In the genomic region with DNA sequence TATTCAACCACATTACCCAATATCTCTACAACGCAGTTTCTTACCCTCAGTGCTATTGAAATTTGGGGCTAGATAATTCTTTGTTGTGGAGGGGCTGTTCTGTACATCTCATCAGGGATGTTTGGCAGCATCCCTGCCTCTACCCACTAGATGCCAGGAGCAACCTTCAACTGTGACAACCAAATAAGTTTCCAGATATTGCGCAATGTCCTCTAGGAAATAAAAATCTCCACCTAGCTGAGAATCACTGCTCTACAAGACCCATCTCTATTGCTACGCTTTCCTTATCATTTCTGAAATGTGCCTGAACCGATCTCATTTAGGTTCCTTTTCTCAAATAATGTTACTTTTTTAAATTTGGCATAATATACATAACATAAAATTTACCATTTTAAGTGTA, we compare ENCODE assay signal across 3 cellular contexts.
TF ChIP-seq lines count a peak whose summit lies in the region.

No MANE protein-coding gene starts in this region.

TF ChIP-seq in A549, 52 proteins besides CTCF, POLR2A, EP300 and RAD21 (continued from another document):
- TF ChIP-seq HOXB13 (CRISPR knock-in tag; IDR thresholded peaks at IDR 0.05; ENCODE audit: low read depth) (no peak), CEBPB (IDR thresholded peaks at IDR 0.05) (peak; percentile 92 to 94; a peak in 3 of 4 replicates), NPAS2 (CRISPR knock-in tag; IDR thresholded peaks at IDR 0.05; ENCODE audit: borderline replicate concordance) (no peak), RARB (CRISPR knock-in tag; IDR thresholded peaks at IDR 0.05) (no peak)
TF ChIP-seq in A549: peak in this region for 1.

TF ChIP-seq in HCT116, 20 proteins besides CTCF, POLR2A, EP300 and RAD21 (continued from another document):
- TF ChIP-seq, protein P1, sequence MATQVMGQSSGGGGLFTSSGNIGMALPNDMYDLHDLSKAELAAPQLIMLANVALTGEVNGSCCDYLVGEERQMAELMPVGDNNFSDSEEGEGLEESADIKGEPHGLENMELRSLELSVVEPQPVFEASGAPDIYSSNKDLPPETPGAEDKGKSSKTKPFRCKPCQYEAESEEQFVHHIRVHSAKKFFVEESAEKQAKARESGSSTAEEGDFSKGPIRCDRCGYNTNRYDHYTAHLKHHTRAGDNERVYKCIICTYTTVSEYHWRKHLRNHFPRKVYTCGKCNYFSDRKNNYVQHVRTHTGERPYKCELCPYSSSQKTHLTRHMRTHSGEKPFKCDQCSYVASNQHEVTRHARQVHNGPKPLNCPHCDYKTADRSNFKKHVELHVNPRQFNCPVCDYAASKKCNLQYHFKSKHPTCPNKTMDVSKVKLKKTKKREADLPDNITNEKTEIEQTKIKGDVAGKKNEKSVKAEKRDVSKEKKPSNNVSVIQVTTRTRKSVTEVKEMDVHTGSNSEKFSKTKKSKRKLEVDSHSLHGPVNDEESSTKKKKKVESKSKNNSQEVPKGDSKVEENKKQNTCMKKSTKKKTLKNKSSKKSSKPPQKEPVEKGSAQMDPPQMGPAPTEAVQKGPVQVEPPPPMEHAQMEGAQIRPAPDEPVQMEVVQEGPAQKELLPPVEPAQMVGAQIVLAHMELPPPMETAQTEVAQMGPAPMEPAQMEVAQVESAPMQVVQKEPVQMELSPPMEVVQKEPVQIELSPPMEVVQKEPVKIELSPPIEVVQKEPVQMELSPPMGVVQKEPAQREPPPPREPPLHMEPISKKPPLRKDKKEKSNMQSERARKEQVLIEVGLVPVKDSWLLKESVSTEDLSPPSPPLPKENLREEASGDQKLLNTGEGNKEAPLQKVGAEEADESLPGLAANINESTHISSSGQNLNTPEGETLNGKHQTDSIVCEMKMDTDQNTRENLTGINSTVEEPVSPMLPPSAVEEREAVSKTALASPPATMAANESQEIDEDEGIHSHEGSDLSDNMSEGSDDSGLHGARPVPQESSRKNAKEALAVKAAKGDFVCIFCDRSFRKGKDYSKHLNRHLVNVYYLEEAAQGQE (IDR thresholded peaks at IDR 0.05; ENCODE audit: low read depth): no peak

TF ChIP-seq in Ishikawa, 13 proteins besides CTCF, POLR2A, EP300 and RAD21 (continued from another document):
- TF ChIP-seq, protein P1 (IDR thresholded peaks at IDR 0.05; ENCODE audit: low read depth): no peak
